ENCODE assay signal across 1 cellular context in the genomic region with DNA sequence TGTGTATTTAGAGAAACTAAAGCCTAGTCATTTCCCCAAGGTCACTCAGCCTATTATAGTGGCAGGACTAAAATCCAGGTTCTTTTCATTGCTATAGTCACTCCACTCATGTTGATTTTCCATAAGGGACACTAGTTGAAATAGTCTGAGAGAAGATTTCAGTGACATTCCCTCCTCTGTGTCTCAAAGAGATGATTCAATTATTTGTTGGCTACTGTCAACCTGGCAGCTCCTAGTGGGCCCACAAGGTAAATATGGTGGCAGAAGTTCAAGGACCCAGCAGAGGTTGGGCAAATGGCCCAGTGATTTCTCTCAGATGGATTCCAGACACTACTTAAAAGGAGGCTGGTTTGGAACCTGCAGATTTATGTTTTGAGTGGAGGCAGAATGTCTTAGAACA.
A peak's percentile ranks its signal among the peaks of the same experiment; 100 is the strongest.
TF ChIP-seq lines count a peak whose summit lies in the region.

No MANE protein-coding gene starts in this region.

TF ChIP-seq in HepG2, 621 proteins besides CTCF, POLR2A, EP300 and RAD21 (continued from another document and continues in another):
- peak; percentile 92 for TF ChIP-seq PAXIP1 (CRISPR knock-in tag; conservative IDR thresholded peaks at IDR 0.05)
- 0 out of 2 replicates have a peak, but pooled peaks have one; percentile 27 for TF ChIP-seq TFAP4 (IDR thresholded peaks at IDR 0.05; ENCODE audit: borderline replicate concordance, low read depth)
- TF ChIP-seq ZNF205 (CRISPR knock-in tag; IDR thresholded peaks at IDR 0.05), result 0 out of 2 replicates have a peak, but pooled peaks have one; percentile 29
- TF ChIP-seq, protein P1, sequence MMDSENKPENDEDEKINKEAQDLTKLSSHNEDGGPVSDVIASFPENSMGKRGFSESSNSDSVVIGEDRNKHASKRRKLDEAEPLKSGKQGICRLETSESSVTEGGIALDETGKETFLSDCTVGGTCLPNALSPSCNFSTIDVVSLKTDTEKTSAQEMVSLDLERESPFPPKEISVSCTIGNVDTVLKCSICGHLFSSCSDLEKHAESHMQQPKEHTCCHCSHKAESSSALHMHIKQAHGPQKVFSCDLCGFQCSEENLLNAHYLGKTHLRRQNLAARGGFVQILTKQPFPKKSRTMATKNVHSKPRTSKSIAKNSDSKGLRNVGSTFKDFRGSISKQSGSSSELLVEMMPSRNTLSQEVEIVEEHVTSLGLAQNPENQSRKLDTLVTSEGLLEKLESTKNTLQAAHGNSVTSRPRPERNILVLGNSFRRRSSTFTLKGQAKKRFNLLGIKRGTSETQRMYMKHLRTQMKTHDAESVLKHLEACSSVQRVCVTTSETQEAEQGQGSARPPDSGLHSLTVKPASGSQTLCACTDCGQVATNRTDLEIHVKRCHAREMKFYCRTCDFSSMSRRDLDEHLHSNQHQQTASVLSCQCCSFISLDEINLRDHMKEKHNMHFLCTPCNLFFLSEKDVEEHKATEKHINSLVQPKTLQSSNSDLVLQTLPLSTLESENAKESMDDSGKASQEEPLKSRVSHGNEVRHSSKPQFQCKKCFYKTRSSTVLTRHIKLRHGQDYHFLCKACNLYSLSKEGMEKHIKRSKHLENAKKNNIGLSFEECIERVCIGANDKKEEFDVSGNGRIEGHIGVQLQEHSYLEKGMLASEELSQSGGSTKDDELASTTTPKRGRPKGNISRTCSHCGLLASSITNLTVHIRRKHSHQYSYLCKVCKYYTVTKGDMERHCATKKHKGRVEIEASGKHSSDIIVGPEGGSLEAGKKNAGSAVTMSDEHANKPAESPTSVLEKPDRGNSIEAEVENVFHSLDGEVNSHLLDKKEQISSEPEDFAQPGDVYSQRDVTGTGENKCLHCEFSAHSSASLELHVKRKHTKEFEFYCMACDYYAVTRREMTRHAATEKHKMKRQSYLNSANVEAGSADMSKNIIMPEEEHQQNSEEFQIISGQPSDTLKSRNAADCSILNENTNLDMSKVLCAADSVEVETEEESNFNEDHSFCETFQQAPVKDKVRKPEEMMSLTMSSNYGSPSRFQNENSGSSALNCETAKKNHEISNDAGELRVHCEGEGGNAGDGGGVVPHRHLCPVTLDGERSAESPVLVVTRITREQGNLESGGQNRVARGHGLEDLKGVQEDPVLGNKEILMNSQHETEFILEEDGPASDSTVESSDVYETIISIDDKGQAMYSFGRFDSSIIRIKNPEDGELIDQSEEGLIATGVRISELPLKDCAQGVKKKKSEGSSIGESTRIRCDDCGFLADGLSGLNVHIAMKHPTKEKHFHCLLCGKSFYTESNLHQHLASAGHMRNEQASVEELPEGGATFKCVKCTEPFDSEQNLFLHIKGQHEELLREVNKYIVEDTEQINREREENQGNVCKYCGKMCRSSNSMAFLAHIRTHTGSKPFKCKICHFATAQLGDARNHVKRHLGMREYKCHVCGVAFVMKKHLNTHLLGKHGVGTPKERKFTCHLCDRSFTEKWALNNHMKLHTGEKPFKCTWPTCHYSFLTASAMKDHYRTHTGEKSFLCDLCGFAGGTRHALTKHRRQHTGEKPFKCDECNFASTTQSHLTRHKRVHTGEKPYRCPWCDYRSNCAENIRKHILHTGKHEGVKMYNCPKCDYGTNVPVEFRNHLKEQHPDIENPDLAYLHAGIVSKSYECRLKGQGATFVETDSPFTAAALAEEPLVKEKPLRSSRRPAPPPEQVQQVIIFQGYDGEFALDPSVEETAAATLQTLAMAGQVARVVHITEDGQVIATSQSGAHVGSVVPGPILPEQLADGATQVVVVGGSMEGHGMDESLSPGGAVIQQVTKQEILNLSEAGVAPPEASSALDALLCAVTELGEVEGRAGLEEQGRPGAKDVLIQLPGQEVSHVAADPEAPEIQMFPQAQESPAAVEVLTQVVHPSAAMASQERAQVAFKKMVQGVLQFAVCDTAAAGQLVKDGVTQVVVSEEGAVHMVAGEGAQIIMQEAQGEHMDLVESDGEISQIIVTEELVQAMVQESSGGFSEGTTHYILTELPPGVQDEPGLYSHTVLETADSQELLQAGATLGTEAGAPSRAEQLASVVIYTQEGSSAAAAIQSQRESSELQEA (CRISPR knock-in tag; IDR thresholded peaks at IDR 0.05; ENCODE audit: not compliant biosample characterization), result no peak
- TF ChIP-seq ZNF672 (CRISPR knock-in tag; IDR thresholded peaks at IDR 0.05), result no peak
- TF ChIP-seq GATAD1 (CRISPR knock-in tag; IDR thresholded peaks at IDR 0.05), result peak; percentile 42; the same call in 1 of the 2 replicates
- TF ChIP-seq XBP1 (CRISPR knock-in tag; IDR thresholded peaks at IDR 0.05), result no peak
- TF ChIP-seq FOXO1 (CRISPR knock-in tag; IDR thresholded peaks at IDR 0.05), result no peak; the same call in 1 of the 2 replicates
- peak; percentile 49 for TF ChIP-seq KAT8 (CRISPR knock-in tag; IDR thresholded peaks at IDR 0.05)
- no peak for TF ChIP-seq NONO (IDR thresholded peaks at IDR 0.05)
- TF ChIP-seq NONO (CRISPR knock-in tag; conservative IDR thresholded peaks at IDR 0.05), result peak; percentile 53; the same call in 1 of the 2 replicates
- no peak for TF ChIP-seq ZNF251 (CRISPR knock-in tag; IDR thresholded peaks at IDR 0.05)
- TF ChIP-seq SNAPC2 (CRISPR knock-in tag; IDR thresholded peaks at IDR 0.05), result 0 out of 2 replicates have a peak, but pooled peaks have one; percentile 51
- TF ChIP-seq SRSF9 (IDR thresholded peaks at IDR 0.05; ENCODE audit: borderline replicate concordance, insufficient read depth, low read depth, low read length, poor library complexity, severe bottlenecking), result no peak
- no peak for TF ChIP-seq ZNF446 (CRISPR knock-in tag; IDR thresholded peaks at IDR 0.05)
- TF ChIP-seq KDM5A (IDR thresholded peaks at IDR 0.05; ENCODE audit: borderline replicate concordance, low read length), result no peak
- TF ChIP-seq ASH2L (IDR thresholded peaks at IDR 0.05; ENCODE audit: insufficient read length, low read depth, low read length), result no peak
- TF ChIP-seq ZBTB37 (CRISPR knock-in tag; IDR thresholded peaks at IDR 0.05), result no peak
- TF ChIP-seq NFIC (IDR thresholded peaks at IDR 0.05; ENCODE audit: low read length), result peak; percentile 89
- TF ChIP-seq KDM6A (CRISPR knock-in tag; IDR thresholded peaks at IDR 0.05; ENCODE audit: low read depth), result peak; percentile 53
- no peak for TF ChIP-seq NCOA1 (CRISPR knock-in tag; IDR thresholded peaks at IDR 0.05)
- TF ChIP-seq HMGXB4 (CRISPR knock-in tag; IDR thresholded peaks at IDR 0.05; ENCODE audit: borderline replicate concordance in 1 of 2, low read depth in 1 of 2), result no peak
- TF ChIP-seq ZNF382 (CRISPR knock-in tag; IDR thresholded peaks at IDR 0.05; ENCODE audit: borderline replicate concordance), result no peak
- TF ChIP-seq ELF1 (CRISPR knock-in tag; IDR thresholded peaks at IDR 0.05), result no peak
- TF ChIP-seq, protein P2, sequence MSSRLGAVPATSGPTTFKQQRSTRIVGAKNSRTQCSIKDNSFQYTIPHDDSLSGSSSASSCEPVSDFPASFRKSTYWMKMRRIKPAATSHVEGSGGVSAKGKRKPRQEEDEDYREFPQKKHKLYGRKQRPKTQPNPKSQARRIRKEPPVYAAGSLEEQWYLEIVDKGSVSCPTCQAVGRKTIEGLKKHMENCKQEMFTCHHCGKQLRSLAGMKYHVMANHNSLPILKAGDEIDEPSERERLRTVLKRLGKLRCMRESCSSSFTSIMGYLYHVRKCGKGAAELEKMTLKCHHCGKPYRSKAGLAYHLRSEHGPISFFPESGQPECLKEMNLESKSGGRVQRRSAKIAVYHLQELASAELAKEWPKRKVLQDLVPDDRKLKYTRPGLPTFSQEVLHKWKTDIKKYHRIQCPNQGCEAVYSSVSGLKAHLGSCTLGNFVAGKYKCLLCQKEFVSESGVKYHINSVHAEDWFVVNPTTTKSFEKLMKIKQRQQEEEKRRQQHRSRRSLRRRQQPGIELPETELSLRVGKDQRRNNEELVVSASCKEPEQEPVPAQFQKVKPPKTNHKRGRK (CRISPR knock-in tag; IDR thresholded peaks at IDR 0.05), result no peak
- TF ChIP-seq, protein P3, sequence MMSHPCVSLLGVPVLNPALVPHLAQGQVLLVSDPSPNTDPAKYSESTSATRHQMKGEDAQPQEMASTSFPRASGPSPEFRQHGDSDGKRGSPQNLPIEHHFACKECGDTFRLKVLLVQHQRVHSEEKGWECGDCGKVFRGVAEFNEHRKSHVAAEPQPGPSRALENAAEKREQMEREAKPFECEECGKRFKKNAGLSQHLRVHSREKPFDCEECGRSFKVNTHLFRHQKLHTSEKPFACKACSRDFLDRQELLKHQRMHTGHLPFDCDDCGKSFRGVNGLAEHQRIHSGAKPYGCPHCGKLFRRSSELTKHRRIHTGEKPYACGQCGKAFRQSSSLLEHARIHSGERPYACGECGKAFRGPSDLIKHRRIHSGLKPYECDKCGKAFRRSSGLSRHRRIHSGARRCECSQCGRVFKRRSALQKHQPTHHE (CRISPR knock-in tag; IDR thresholded peaks at IDR 0.05; ENCODE audit: borderline replicate concordance), result no peak
- TF ChIP-seq ZNF766 (CRISPR knock-in tag; IDR thresholded peaks at IDR 0.05; ENCODE audit: borderline replicate concordance), result no peak
- peak; percentile 46; the same call in 1 of the 2 replicates for TF ChIP-seq NCOR1 (IDR thresholded peaks at IDR 0.05; ENCODE audit: borderline replicate concordance, low read length)
- no peak for TF ChIP-seq ZNF343 (CRISPR knock-in tag; IDR thresholded peaks at IDR 0.05)
- TF ChIP-seq ZFP36 (IDR thresholded peaks at IDR 0.05; ENCODE audit: borderline replicate concordance, low read depth, low read length, partially characterized antibody), result no peak
- peak; percentile 86; the same call in 1 of the 2 replicates for TF ChIP-seq SOX5 (CRISPR knock-in tag; IDR thresholded peaks at IDR 0.05; ENCODE audit: borderline replicate concordance)
- TF ChIP-seq ZSCAN29 (CRISPR knock-in tag; conservative IDR thresholded peaks at IDR 0.05), result 0 out of 2 replicates have a peak, but pooled peaks have one; percentile 43
- TF ChIP-seq MBNL3 (CRISPR knock-in tag; conservative IDR thresholded peaks at IDR 0.05), result no peak
- TF ChIP-seq ZNF3 (CRISPR knock-in tag; IDR thresholded peaks at IDR 0.05), result peak; percentile 75; the same call in 1 of the 2 replicates
- no peak for TF ChIP-seq ZNF770 (CRISPR knock-in tag; IDR thresholded peaks at IDR 0.05)
- peak; percentile 16 for TF ChIP-seq YY1 (IDR thresholded peaks at IDR 0.05; ENCODE audit: insufficient read depth, insufficient replicate concordance, low read depth, low read length)
- TF ChIP-seq ZNF878 (CRISPR knock-in tag; IDR thresholded peaks at IDR 0.05), result peak; percentile 89; the same call in 1 of the 2 replicates
- no peak for TF ChIP-seq ZNF30 (CRISPR knock-in tag; IDR thresholded peaks at IDR 0.05)
